ENCODE assay signal across 9 cellular contexts in genomic region chr10:77638766-77639101, GRCh38. TPM values are rescaled to one million over a fixed set of nuclear protein-coding genes. Genes with fewer than 3 reads are reported as not detected.
DNase-seq lines count a peak whose midpoint lies in the region; TF ChIP-seq lines count a peak whose summit lies in the region.
"Had no signal": no experiment of that assay in that cellular context is flagged by ENCODE, and none has a peak within 500 bp of the region (broad histone marks: within the 10 kb centered on the region; RNA-seq: fewer than 3 reads in every experiment).

No MANE protein-coding gene starts in this region.

- TF ChIP-seq POLR2A in erythroblast (IDR thresholded peaks at IDR 0.05; ENCODE audit: low read length): no peak

- peak overlapping the region; percentile 93 for H3K4me3 ChIP-seq in GM23248
- peak overlapping the region; percentile 95 for H3K4me3 ChIP-seq in skeletal muscle satellite cell (ENCODE audit: low read length)

- TF ChIP-seq CTCF in VCaP (conservative IDR thresholded peaks at IDR 0.05) (no peak), glutamatergic neuron (IDR thresholded peaks at IDR 0.05; ENCODE audit: partially characterized antibody, unreplicated experiment) (no peak)

- H3K9ac ChIP-seq in GM23248 (no peak overlapping the region), skeletal muscle satellite cell (ENCODE audit: low read depth, low read length) (peak overlapping the region; percentile 68)

- no peaks in the 10 kb centered on the region for H3K9me2 ChIP-seq in GM23248 (ENCODE audit: insufficient read depth)

- no peak overlapping the region for H3K27ac Mint-ChIP-seq in glutamatergic neuron (ENCODE audit: unreplicated experiment)

- H3K4me1 ChIP-seq in GM23248 (ENCODE audit: insufficient read depth): peaks cover 3% of the 10 kb centered on the region; the same call in 1 of the 2 replicates
- H3K4me1 ChIP-seq in skeletal muscle satellite cell (ENCODE audit: control insufficient read depth, insufficient read depth, low read length): peaks cover 34% of the 10 kb centered on the region

- peaks cover 20% of the 10 kb centered on the region for H3K27me3 Mint-ChIP-seq in glutamatergic neuron (ENCODE audit: unreplicated experiment)

- H3K4me3 Mint-ChIP-seq in glutamatergic neuron (ENCODE audit: unreplicated experiment): peak overlapping the region; percentile 80

- H3K9me3 Mint-ChIP-seq in glutamatergic neuron (ENCODE audit: unreplicated experiment): peaks cover 9% of the 10 kb centered on the region

- H4K20me1 ChIP-seq in GM23248 (ENCODE audit: insufficient read depth): no peaks in the 10 kb centered on the region

- in situ Hi-C loops in GM23248 (cut with MboI): loop anchor here (10.0 kb wide), 1 partner anchor 244 kb away; no protein-coding TSS in a partner anchor

- H3K27me3 ChIP-seq in GM23248 (replicated peaks; ENCODE audit: insufficient read depth): no peaks in the 10 kb centered on the region
- H3K27me3 ChIP-seq in skeletal muscle satellite cell (ENCODE audit: control insufficient read depth, insufficient read depth, low read length): no peaks in the 10 kb centered on the region

- H3K36me3 ChIP-seq in GM23248 (ENCODE audit: low read depth) (no peaks in the 10 kb centered on the region), skeletal muscle satellite cell (ENCODE audit: insufficient read depth, low read length) (no peaks in the 10 kb centered on the region)

- H3K4me1 Mint-ChIP-seq in glutamatergic neuron (ENCODE audit: low read depth, unreplicated experiment): peaks cover 4% of the 10 kb centered on the region

- H3K27ac ChIP-seq in GM23248 (no peak overlapping the region), VCaP (peak overlapping the region; percentile 48; the same call in 1 of the 2 replicates)

- H3K36me3 Mint-ChIP-seq in glutamatergic neuron (ENCODE audit: unreplicated experiment): no peaks in the 10 kb centered on the region

- H3K79me2 ChIP-seq in GM23248 (ENCODE audit: insufficient read depth): no peaks in the 10 kb centered on the region; the same call in 1 of the 2 replicates

- H2AFZ ChIP-seq in GM23248: peak overlapping the region; percentile 59; the same call in 1 of the 2 replicates

- H3F3A ChIP-seq in GM23248 (ENCODE audit: insufficient read depth): peaks cover 11% of the 10 kb centered on the region; the same call in 1 of the 2 replicates

- H3K9me3 ChIP-seq in GM23248 (ENCODE audit: low read depth): no peaks in the 10 kb centered on the region
- no peaks in the 10 kb centered on the region for H3K9me3 ChIP-seq in skeletal muscle satellite cell (replicated peaks; ENCODE audit: low read length)

- no peak for DNase-seq in GM23248
- DNase-seq in glutamatergic neuron: no peak
- DNase-seq in SHP77 treated with DMSO at 0.1 percent for 48 hours (lab: John Stamatoyannopoulos, UW): no peak
- no peak for DNase-seq in NCI-H2171 treated with DMSO at 0.1 percent for 48 hours (lab: John Stamatoyannopoulos, UW)
- DNase-seq in erythroblast (lab: John Stamatoyannopoulos, UW): no peak
- DNase-seq in NCI-H2107 treated with DMSO at 0.1 percent for 48 hours (lab: John Stamatoyannopoulos, UW; ENCODE audit: unreplicated experiment): no peak
- DNase-seq: activated effector memory CD4-positive, alpha-beta T cell treated with anti-CD3 and anti-CD28 coated beads, Interleukin-2, amount 50 U/mL, for 16 hours had no signal

- peak overlapping the region; percentile 67 for H3K4me2 ChIP-seq in GM23248 (ENCODE audit: unreplicated experiment)
- peak overlapping the region; percentile 93 for H3K4me2 ChIP-seq in skeletal muscle satellite cell (ENCODE audit: low read length)

- WGBS in GM23248 (ENCODE audit: low coverage in 1 of 2, low lambda C conversion rate in 2 of 2, missing lambda C conversion rate in 2 of 2), 2 experiments: 41 to 43% methylated on average over 9 of the region's 9 CpGs

RNA-seq across cellular contexts. Expression of gene KCNMA1, which starts 1.1 kb away (rescaled TPM):
- total RNA-seq in GM23248 (2014; rRNA removed; shearing (Covaris generic)): 14.2 and 18.6 TPM in 2 replicates
- polyA plus RNA-seq in GM23248 (2016; fragmentation: Nextera tagmentation; extraction: Ambion mirVana): 24.8 and 25.1 TPM in 2 replicates
- total RNA-seq in glutamatergic neuron (ENCODE audit: unreplicated experiment): 3.2 TPM
- total RNA-seq in skeletal muscle satellite cell (2012; rRNA removed): 34.5 and 72.3 TPM in 2 replicates
